8 cellular contexts compared by ENCODE assay signal in genomic region chr9:132241483-132241839, GRCh38.
DNase-seq lines count a peak whose midpoint lies in the region; ATAC-seq and TF ChIP-seq lines count a peak whose summit lies in the region.

No MANE protein-coding gene starts in this region.

- H3K36me3 Mint-ChIP-seq in Calu3 (ENCODE audit: insufficient read depth, unreplicated experiment) (peaks cover 12% of the 10 kb centered on the region), naive B cell (no peaks in the 10 kb centered on the region)

- intact Hi-C loops in Calu3 (cut with micrococcal nuclease; ENCODE audit: unreplicated experiment): no loop called here

- H3K4me3 Mint-ChIP-seq in Calu3 (ENCODE audit: low read depth, unreplicated experiment) (peak overlapping the region; percentile 72), naive B cell (peak overlapping the region; percentile 94 to 99 (median 97))

- H3K9me3 Mint-ChIP-seq in Calu3 (ENCODE audit: low read depth, unreplicated experiment) (no peaks in the 10 kb centered on the region), naive B cell (no peaks in the 10 kb centered on the region)

- no peak overlapping the region for H3K27ac ChIP-seq in brain microvascular endothelial cell

- H3K36me3 ChIP-seq in brain microvascular endothelial cell (replicated peaks): no peaks in the 10 kb centered on the region

- DNase-seq in Calu3: no peak
- no peak for DNase-seq in brain microvascular endothelial cell
- DNase-seq in naive B cell: no peak
- no peak for DNase-seq in EL
- no peak for DNase-seq in NCI-H1048 (lab: John Stamatoyannopoulos, UW)
- no peak for DNase-seq in HuH-7 (ENCODE audit: low spot score)
- DNase-seq in medulla oblongata (ENCODE audit: extremely low spot score): no peak

- H3K27me3 ChIP-seq in brain microvascular endothelial cell (replicated peaks): peaks cover 7% of the 10 kb centered on the region

- H3K4me1 Mint-ChIP-seq in Calu3 (ENCODE audit: low read depth, unreplicated experiment) (peaks cover 14% of the 10 kb centered on the region), naive B cell (peaks cover 16 to 22% (median 17%) of the 10 kb centered on the region in 3 donors)

- H3K4me3 ChIP-seq in brain microvascular endothelial cell (ENCODE audit: low read depth, low read length): peak overlapping the region; percentile 59

- H3K27ac Mint-ChIP-seq in Calu3 (ENCODE audit: unreplicated experiment): no peak overlapping the region
- peak overlapping the region; percentile 85 to 98 (median 96) for H3K27ac Mint-ChIP-seq in naive B cell

- BruUV-seq in Calu3 (replicated peaks; lab: Mats Ljungman, UMichigan): no TSS peak

- CTCF ChIA-PET in Calu3 (lab: Charles Lee): interaction anchor here (0.7 to 0.8 kb wide), 3 partner anchors 21 to 918 kb away, joined by 3 to 9 read pairs (median 3); no protein-coding TSS in a partner anchor

- peak; percentile 1 for ATAC-seq in HG03108 (IDR thresholded peaks at IDR 0.05; ENCODE audit: unreplicated experiment)
- ATAC-seq in naive B cell (ENCODE audit: low read depth in 2 of 2): no peak

- TF ChIP-seq CTCF in Calu3 (IDR thresholded peaks at IDR 0.05; ENCODE audit: unreplicated experiment): no peak
- no peak for TF ChIP-seq CTCF in brain microvascular endothelial cell (IDR thresholded peaks at IDR 0.05; ENCODE audit: low read depth, low read length, missing control alignments)

- H3K27me3 Mint-ChIP-seq in Calu3 (ENCODE audit: unreplicated experiment) (peaks cover 79% of the 10 kb centered on the region), naive B cell (peaks cover 0 to 18% (median 0%) of the 10 kb centered on the region in 3 donors)

- in situ Hi-C loops in brain microvascular endothelial cell (cut with HindIII; ENCODE audit: low pct_ligation_motif_present, low sequenced_read_pairs): no loop called here
